In the genomic region with DNA sequence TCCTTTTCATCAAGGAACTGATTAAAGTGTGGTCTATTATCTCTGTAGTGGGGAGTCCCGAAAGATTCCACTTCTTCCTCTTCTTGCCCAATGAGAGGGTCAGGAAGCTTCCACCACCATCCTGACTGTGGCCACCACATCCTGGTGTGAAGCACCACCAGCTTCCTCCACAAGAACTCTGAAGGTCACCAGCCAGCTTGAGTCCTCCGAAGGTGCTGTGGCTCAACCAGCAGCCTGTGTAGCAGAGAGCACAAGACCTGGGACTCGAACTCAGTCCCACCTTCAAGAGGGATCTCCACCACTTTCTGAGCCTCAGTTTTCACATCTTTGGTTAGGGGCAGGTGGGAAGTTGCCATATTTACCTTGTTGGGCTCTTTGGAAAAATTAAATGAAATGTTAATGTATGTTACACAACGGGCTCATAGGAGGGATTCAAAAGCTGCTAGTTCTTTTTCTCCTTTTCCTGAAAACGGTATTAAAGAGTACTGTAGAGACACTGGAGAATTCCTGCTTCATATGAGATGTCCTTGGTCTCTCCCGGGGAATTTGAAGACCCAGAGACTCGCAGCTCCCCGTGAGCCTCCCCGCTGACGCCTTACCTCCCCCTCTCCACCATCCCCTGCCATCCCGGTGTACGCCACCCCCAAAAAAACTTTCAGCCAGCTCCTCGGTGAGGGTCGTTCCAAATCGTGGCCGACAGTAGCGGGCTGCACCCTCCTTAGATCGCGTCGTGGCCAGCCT, we compare ENCODE assay signal across 11 cellular contexts. TPM values are rescaled to one million over a fixed set of nuclear protein-coding genes. Genes with fewer than 3 reads are reported as not detected.
DNase-seq lines count a peak whose midpoint lies in the region; ATAC-seq and TF ChIP-seq lines count a peak whose summit lies in the region.
"Had no signal": no experiment of that assay in that cellular context is flagged by ENCODE, and none has a peak within 500 bp of the region (broad histone marks: within the 10 kb centered on the region; RNA-seq: fewer than 3 reads in every experiment).

No MANE protein-coding gene starts in this region.

- H3K27ac ChIP-seq in RWPE2 (ENCODE audit: poor library complexity, severe bottlenecking) (no peak overlapping the region), esophagus muscularis mucosa (replicated peaks in 1 of 4) (no peak overlapping the region)

- H3K4me3 ChIP-seq in RWPE2 (ENCODE audit: severe bottlenecking), result peak overlapping the region; percentile 28
- H3K4me3 ChIP-seq in esophagus muscularis mucosa, result peak overlapping the region in 3 of 4 donors; percentile 8 to 22 (median 18)

- H3K4me1 Mint-ChIP-seq in osteocyte (ENCODE audit: unreplicated experiment), result peaks cover 9% of the 10 kb centered on the region

- intact Hi-C loops in esophagus muscularis mucosa (cut with DNase I), result no loop called here

- 8% methylated on average over 17 of the region's 20 CpGs for WGBS in esophagus muscularis mucosa

- no peak for TF ChIP-seq EP300 in esophagus muscularis mucosa (IDR thresholded peaks at IDR 0.05)

- H3K27me3 ChIP-seq in RWPE2 (ENCODE audit: insufficient read depth, poor library complexity, severe bottlenecking), result peaks cover 40% of the 10 kb centered on the region
- peaks cover 0 to 87% (median 25%) of the 10 kb centered on the region in 4 donors for H3K27me3 ChIP-seq in esophagus muscularis mucosa

- no peak overlapping the region for H3K27ac Mint-ChIP-seq in osteocyte (ENCODE audit: unreplicated experiment)

- ATAC-seq in RWPE2 (ENCODE audit: low read depth) (peak; percentile 1; the same call in 1 of the 3 replicates), HG02840 (IDR thresholded peaks at IDR 0.05; ENCODE audit: low FRiP score, unreplicated experiment) (no peak)
- ATAC-seq: left lobe of liver had no signal

- H3K9me3 Mint-ChIP-seq in osteocyte (ENCODE audit: unreplicated experiment), result no peaks in the 10 kb centered on the region

- DNase-seq in RWPE2 (ENCODE audit: low spot score), result no peak
- DNase-seq in esophagus muscularis mucosa (ENCODE audit: extremely low spot score), result no peak
- no peak for DNase-seq in osteocyte (ENCODE audit: extremely low spot score, unreplicated experiment)
- DNase-seq in nucleus accumbens (lab: John Stamatoyannopoulos, UW), result no peak
- DNase-seq in NCI-H2196 treated with DMSO at 0.1 percent for 48 hours (lab: John Stamatoyannopoulos, UW; ENCODE audit: unreplicated experiment), result no peak
- DNase-seq: NCI-H748 treated with DMSO at 0.1 percent for 48 hours had no signal

- peaks cover 3% of the 10 kb centered on the region; the same call in 1 of the 2 replicates for H3K4me1 ChIP-seq in ES-I3 (ENCODE audit: insufficient read depth, low read length)
- H3K4me1 ChIP-seq in RWPE2 (ENCODE audit: insufficient read depth, poor library complexity, severe bottlenecking), result peaks cover 12% of the 10 kb centered on the region
- peaks cover 0 to 13% (median 10%) of the 10 kb centered on the region in 4 donors for H3K4me1 ChIP-seq in esophagus muscularis mucosa

- H3K36me3 ChIP-seq in ES-I3 (ENCODE audit: insufficient read depth, low read length), result no peaks in the 10 kb centered on the region
- H3K36me3 ChIP-seq in RWPE2 (ENCODE audit: low read depth), result no peaks in the 10 kb centered on the region
- H3K36me3 ChIP-seq in esophagus muscularis mucosa, result no peaks in the 10 kb centered on the region

- H3K36me3 Mint-ChIP-seq in osteocyte (ENCODE audit: unreplicated experiment), result no peaks in the 10 kb centered on the region

- peak overlapping the region; percentile 83 for H3K4me3 Mint-ChIP-seq in osteocyte (ENCODE audit: unreplicated experiment)

- H3K9me3 ChIP-seq in ES-I3 (ENCODE audit: control insufficient read depth, insufficient read depth, low read length) (no peaks in the 10 kb centered on the region; the same call in 1 of the 2 replicates), RWPE2 (ENCODE audit: severe bottlenecking) (no peaks in the 10 kb centered on the region), esophagus muscularis mucosa (no peaks in the 10 kb centered on the region)

- H3K9ac ChIP-seq in ES-I3 (ENCODE audit: low read depth, low read length), result peak overlapping the region; percentile 57

- peaks cover 51% of the 10 kb centered on the region for H3K27me3 Mint-ChIP-seq in osteocyte (ENCODE audit: unreplicated experiment)

- no peak for TF ChIP-seq POLR2A in esophagus muscularis mucosa (IDR thresholded peaks at IDR 0.05; ENCODE audit: low read depth)

- TF ChIP-seq CTCF in RWPE2 (IDR thresholded peaks at IDR 0.05; ENCODE audit: poor library complexity, severe bottlenecking) (no peak), esophagus muscularis mucosa (IDR thresholded peaks at IDR 0.05) (no peak), osteocyte (IDR thresholded peaks at IDR 0.05) (no peak)

RNA-seq across cellular contexts. Expression of a gene that starts 0.8 kb away (rescaled TPM):
- total RNA-seq in esophagus muscularis mucosa (under 1 TPM in 3 of 4 donors, not detected in 1; under 0.01 to 0.11 (median 0.06) TPM), osteocyte (11.6 and 13.2 TPM in 2 replicates)
- total RNA-seq: activated CD8-positive, alpha-beta memory T cell treated with anti-CD3 and anti-CD28 coated beads for 36 hours; bronchial epithelial cell; left lobe of liver had no signal

Comparison
In these comparisons a context has a peak if more than half of its experiments do, and no peak if none do; other contexts are left out.
1. RNA of a gene that starts 0.8 kb away (total RNA-seq): 11.6 to 13.2 TPM in osteocyte; under 0.01 to 0.11 TPM in esophagus muscularis mucosa; every median in the first group is over 10 times any median in the second.